In the genomic region with DNA sequence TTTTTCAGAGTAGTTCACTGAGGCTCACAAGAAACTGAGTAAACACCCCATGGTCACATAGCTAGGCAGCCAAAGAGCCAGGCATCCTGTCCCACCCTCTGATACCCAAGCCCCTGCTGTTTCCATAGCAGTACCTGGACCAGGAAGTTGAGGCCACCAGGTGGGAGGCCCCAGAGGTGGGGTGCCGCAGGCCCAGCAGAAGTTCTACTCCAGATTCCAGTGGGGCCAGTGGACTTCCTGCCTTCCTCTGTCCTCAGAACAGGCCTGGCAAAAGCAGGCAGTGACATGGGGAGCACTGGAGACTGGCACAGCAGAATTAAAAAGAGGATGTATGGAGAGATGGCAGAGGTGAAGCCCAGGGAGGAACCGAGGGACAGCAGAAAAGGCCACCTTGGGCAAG, we compare ENCODE assay signal across 9 cellular contexts. TPM values are rescaled to one million over a fixed set of nuclear protein-coding genes. Genes with fewer than 3 reads are reported as not detected.
DNase-seq lines count a peak whose midpoint lies in the region; ATAC-seq and TF ChIP-seq lines count a peak whose summit lies in the region.
"Had no signal": no experiment of that assay in that cellular context is flagged by ENCODE, and none has a peak within 500 bp of the region (broad histone marks: within the 10 kb centered on the region; RNA-seq: fewer than 3 reads in every experiment).

No MANE protein-coding gene starts in this region.

- CTCF ChIA-PET in CD4-positive, alpha-beta memory T cell (lab: Charles Lee; ENCODE audit: partially characterized antibody): no interaction called here

- peaks cover 39 to 54% of the 10 kb centered on the region in 2 donors for H3K27me3 Mint-ChIP-seq in CD4-positive, alpha-beta memory T cell
- H3K27me3 Mint-ChIP-seq in GM23338 (ENCODE audit: insufficient read depth, low read depth, poor library complexity) (peaks cover 38% of the 10 kb centered on the region), chondrocyte (ENCODE audit: low read depth) (no peaks in the 10 kb centered on the region), progenitor cell of endocrine pancreas (peaks cover 65% of the 10 kb centered on the region)

- no peak overlapping the region for H3K4me3 ChIP-seq in CD4-positive, alpha-beta memory T cell (ENCODE audit: low read length in 2 of 2)
- H3K4me3 ChIP-seq in GM23338: no peak overlapping the region

- intact Hi-C loops in CD4-positive, alpha-beta memory T cell (cut with micrococcal nuclease): no loop called here

- H3F3A ChIP-seq in GM23338 (replicated peaks; ENCODE audit: low read depth): 0 out of 2 replicates have a peak, but pooled peaks cover 3% of the 10 kb centered on the region

- peaks cover 20% of the 10 kb centered on the region for H3K4me1 ChIP-seq in CD4-positive, alpha-beta memory T cell (ENCODE audit: insufficient read depth, low read length)
- H3K4me1 ChIP-seq in GM23338 (ENCODE audit: insufficient read depth): peaks cover 22% of the 10 kb centered on the region; the same call in 1 of the 2 replicates

- H3K4me1 Mint-ChIP-seq in CD4-positive, alpha-beta memory T cell: peaks cover 7 to 25% (median 14%) of the 10 kb centered on the region in 4 donors
- peaks cover 41% of the 10 kb centered on the region for H3K4me1 Mint-ChIP-seq in GM23338
- peaks cover 24% of the 10 kb centered on the region for H3K4me1 Mint-ChIP-seq in chondrocyte (ENCODE audit: low read depth)
- peaks cover 27% of the 10 kb centered on the region for H3K4me1 Mint-ChIP-seq in progenitor cell of endocrine pancreas (ENCODE audit: low read depth)

- no peak for TF ChIP-seq CTCF in GM23338 (conservative IDR thresholded peaks at IDR 0.05; ENCODE audit: low read depth in 2 of 2)
- TF ChIP-seq CTCF in chondrocyte (IDR thresholded peaks at IDR 0.05): no peak
- TF ChIP-seq CTCF in progenitor cell of endocrine pancreas (IDR thresholded peaks at IDR 0.05; ENCODE audit: unreplicated experiment): no peak

- H3K27ac ChIP-seq in CD4-positive, alpha-beta memory T cell (ENCODE audit: low read depth, low read length): no peak overlapping the region
- no peak overlapping the region for H3K27ac ChIP-seq in GM23338 (ENCODE audit: low read depth)

- no peaks in the 10 kb centered on the region for H3K36me3 ChIP-seq in CD4-positive, alpha-beta memory T cell (ENCODE audit: insufficient read depth, low read length)
- no peaks in the 10 kb centered on the region for H3K36me3 ChIP-seq in GM23338 (ENCODE audit: insufficient read depth)

- peaks cover 0 to 2% (median 0%) of the 10 kb centered on the region in 8 donors for H3K9me3 Mint-ChIP-seq in CD4-positive, alpha-beta memory T cell
- no peaks in the 10 kb centered on the region for H3K9me3 Mint-ChIP-seq in GM23338
- no peaks in the 10 kb centered on the region for H3K9me3 Mint-ChIP-seq in chondrocyte (ENCODE audit: low read depth)
- H3K9me3 Mint-ChIP-seq in progenitor cell of endocrine pancreas (ENCODE audit: low read depth): no peaks in the 10 kb centered on the region
- H3K9me3 Mint-ChIP-seq: activated CD4-positive, alpha-beta T cell treated with anti-CD3 and anti-CD28 coated beads, Interleukin-2, amount 10 ng/mL, durations not matched to agents 24 days and 14 days; activated T-cell treated with anti-CD3 and anti-CD28 coated beads, Interleukin-2, amount 50 U/mL, for 72 hours had no signal

- POLR2A ChIA-PET in CD4-positive, alpha-beta memory T cell (lab: Charles Lee; ENCODE audit: partially characterized antibody): no interaction called here

- no peak overlapping the region for H2AFZ ChIP-seq in GM23338

- no peaks in the 10 kb centered on the region for H3K9me3 ChIP-seq in CD4-positive, alpha-beta memory T cell (ENCODE audit: control insufficient read depth in 1 of 2, low read length in 2 of 2)

- H3K27me3 ChIP-seq in CD4-positive, alpha-beta memory T cell (ENCODE audit: insufficient read depth, low read length): peaks cover 6% of the 10 kb centered on the region
- peaks cover 52% of the 10 kb centered on the region for H3K27me3 ChIP-seq in GM23338 (ENCODE audit: insufficient read depth)

- H3K27ac Mint-ChIP-seq in CD4-positive, alpha-beta memory T cell: peak overlapping the region in 2 of 7 donors; percentile 14 to 26
- H3K27ac Mint-ChIP-seq in GM23338 (no peak overlapping the region), chondrocyte (ENCODE audit: unreplicated experiment) (no peak overlapping the region), progenitor cell of endocrine pancreas (no peak overlapping the region)
- H3K27ac Mint-ChIP-seq: activated CD4-positive, alpha-beta T cell treated with anti-CD3 and anti-CD28 coated beads, Interleukin-2, amount 10 ng/mL, durations not matched to agents 24 days and 14 days; activated T-cell treated with anti-CD3 and anti-CD28 coated beads, Interleukin-2, amount 50 U/mL, for 72 hours had no signal

- peak overlapping the region; percentile 92 for H3K4me2 ChIP-seq in GM23338

- no peaks in the 10 kb centered on the region for H4K20me1 ChIP-seq in GM23338 (replicated peaks; ENCODE audit: insufficient read depth)

- H3K4me3 Mint-ChIP-seq in CD4-positive, alpha-beta memory T cell: peak overlapping the region in 6 of 8 donors; percentile 34 to 81 (median 65)
- H3K4me3 Mint-ChIP-seq in GM23338 (peak overlapping the region; percentile 46; the same call in 2 of the 3 replicates), chondrocyte (ENCODE audit: unreplicated experiment) (peak overlapping the region; percentile 35), progenitor cell of endocrine pancreas (ENCODE audit: low read depth) (peak overlapping the region; percentile 54)

- no peak for DNase-seq in CD4-positive, alpha-beta memory T cell
- DNase-seq in GM23338 (ENCODE audit: low spot score) (no peak), chondrocyte (ENCODE audit: low spot score) (no peak), progenitor cell of endocrine pancreas (ENCODE audit: low spot score, unreplicated experiment) (no peak), cerebellar nuclear complex (lab: John Stamatoyannopoulos, UW) (no peak)
- no peak for DNase-seq in effector CD8-positive, alpha-beta T cell (lab: John Stamatoyannopoulos, UW)
- DNase-seq: activated CD4-positive, alpha-beta T cell treated with anti-CD3 and anti-CD28 coated beads, Interleukin-2, amount 10 ng/mL, durations not matched to agents 24 days and 14 days; activated T-cell treated with anti-CD3 and anti-CD28 coated beads, Interleukin-2, amount 50 U/mL, for 72 hours had no signal

- ATAC-seq in GM23338: no peak
- no peak for ATAC-seq in HG03571 (IDR thresholded peaks at IDR 0.05; ENCODE audit: unreplicated experiment)
- ATAC-seq: activated T-cell treated with anti-CD3 and anti-CD28 coated beads, Interleukin-2, amount 50 U/mL, for 72 hours had no signal

- no peaks in the 10 kb centered on the region for H3K79me2 ChIP-seq in GM23338 (replicated peaks; ENCODE audit: insufficient read depth)

- peaks cover 0 to 2% of the 10 kb centered on the region in 2 donors for H3K36me3 Mint-ChIP-seq in CD4-positive, alpha-beta memory T cell
- no peaks in the 10 kb centered on the region for H3K36me3 Mint-ChIP-seq in GM23338 (ENCODE audit: low read depth)
- peaks cover 2% of the 10 kb centered on the region for H3K36me3 Mint-ChIP-seq in chondrocyte (ENCODE audit: low read depth)
- no peaks in the 10 kb centered on the region for H3K36me3 Mint-ChIP-seq in progenitor cell of endocrine pancreas (ENCODE audit: insufficient read depth)

- H3K9me2 ChIP-seq in GM23338 (ENCODE audit: insufficient read depth): no peaks in the 10 kb centered on the region

TF ChIP-seq in GM23338, 12 proteins besides CTCF, POLR2A, EP300 and RAD21 (continues in another document):
- TF ChIP-seq ZNF114 (CRISPR knock-in tag; IDR thresholded peaks at IDR 0.05) (no peak), CREB1 (CRISPR knock-in tag; IDR thresholded peaks at IDR 0.05; ENCODE audit: low read depth) (no peak), JUNB (IDR thresholded peaks at IDR 0.05; ENCODE audit: unreplicated experiment) (no peak), POLR2AphosphoS5 (IDR thresholded peaks at IDR 0.05; ENCODE audit: low read depth) (no peak), EZH2phosphoT487 (IDR thresholded peaks at IDR 0.05; ENCODE audit: unreplicated experiment) (no peak)

RNA-seq across cellular contexts. Expression of a gene that starts 19.0 kb away (rescaled TPM):
- total RNA-seq in CD4-positive, alpha-beta memory T cell: not detected
- polyA plus RNA-seq in CD4-positive, alpha-beta memory T cell: not detected
- 4.2 and 4.5 TPM in 2 replicates for total RNA-seq in GM23338 (2014; rRNA removed; shearing (Covaris generic))
- polyA plus RNA-seq in GM23338 (2016; fragmentation: Nextera tagmentation; extraction: Ambion mirVana): 0.66 and 0.68 TPM in 2 replicates
- total RNA-seq in chondrocyte: 1.1 to 3.2 TPM (median 1.7 TPM) in 3 replicates
- 2.8 and 2.9 TPM in 2 replicates for total RNA-seq in progenitor cell of endocrine pancreas
- total RNA-seq: activated CD4-positive, alpha-beta T cell treated with anti-CD3 and anti-CD28 coated beads, Interleukin-2, amount 10 ng/mL, durations not matched to agents 24 days and 14 days had no signal
